Comparison of ENCODE assay signal across 9 cellular contexts in the genomic region with DNA sequence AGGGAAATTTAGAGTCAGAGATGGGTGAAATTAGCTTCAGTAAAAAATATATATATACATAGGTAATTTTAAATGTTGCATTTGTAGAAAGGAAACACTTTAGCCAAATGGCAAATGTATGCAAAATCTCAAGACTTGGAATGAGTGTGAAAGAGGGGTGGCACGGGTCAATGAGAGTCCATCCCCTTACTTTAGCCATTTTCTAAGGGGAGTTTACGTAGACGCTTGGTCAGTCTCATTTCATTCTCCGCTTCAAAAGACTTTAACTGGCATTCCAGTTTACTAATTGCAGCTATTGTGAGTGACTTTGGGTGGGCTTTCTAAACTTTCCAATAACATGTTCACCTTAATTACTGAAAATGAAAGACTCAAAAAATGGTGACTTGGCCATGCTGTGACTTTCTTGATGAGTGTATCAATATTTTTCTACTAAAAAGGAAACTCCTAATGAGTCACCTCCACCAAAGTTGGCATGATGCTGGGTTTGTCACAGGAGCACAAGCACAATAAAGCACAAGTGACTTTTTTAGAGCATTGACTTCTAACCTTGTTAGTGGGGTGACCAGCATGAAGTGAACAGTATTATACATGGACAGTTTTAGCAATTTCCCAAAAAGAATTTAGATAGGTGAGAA.
A peak's percentile ranks its signal among the peaks of the same experiment; 100 is the strongest.
DNase-seq lines count a peak whose midpoint lies in the region; ATAC-seq and TF ChIP-seq lines count a peak whose summit lies in the region.
"Had no signal": no experiment of that assay in that cellular context is flagged by ENCODE, and none has a peak within 500 bp of the region (broad histone marks: within the 10 kb centered on the region; RNA-seq: fewer than 3 reads in every experiment).

No MANE protein-coding gene starts in this region.

- no peaks in the 10 kb centered on the region for H3K9me3 Mint-ChIP-seq in activated T-cell treated with anti-CD3 and anti-CD28 coated beads, Interleukin-2, amount 50 U/mL, for 4 hours
- H3K9me3 Mint-ChIP-seq in naive thymus-derived CD8-positive, alpha-beta T cell: no peaks in the 10 kb centered on the region

- no peaks in the 10 kb centered on the region for H3K9me3 ChIP-seq in lower lobe of right lung

- no peaks in the 10 kb centered on the region for H3K4me1 ChIP-seq in lower lobe of right lung

- no peaks in the 10 kb centered on the region for H3K27me3 ChIP-seq in lower lobe of right lung (ENCODE audit: low read depth)

- POLR2A ChIA-PET in naive thymus-derived CD8-positive, alpha-beta T cell (lab: Charles Lee): interaction anchor here (0.8 kb wide), 1 partner anchor 16 kb away, joined by 3 read pairs; no protein-coding TSS in a partner anchor

- ATAC-seq in GM18498 (IDR thresholded peaks at IDR 0.05; ENCODE audit: unreplicated experiment) (peak; percentile 84), GM19025 (IDR thresholded peaks at IDR 0.05; ENCODE audit: low read depth, unreplicated experiment) (peak; percentile 75), HG02870 (IDR thresholded peaks at IDR 0.05; ENCODE audit: unreplicated experiment) (peak; percentile 91), lower lobe of right lung (no peak), HG03095 (IDR thresholded peaks at IDR 0.05; ENCODE audit: unreplicated experiment) (no peak)
- ATAC-seq in activated T-cell treated with anti-CD3 and anti-CD28 coated beads, Interleukin-2, amount 50 U/mL, for 4 hours: peak; percentile 96 to 97
- ATAC-seq in naive thymus-derived CD8-positive, alpha-beta T cell: no peak

- peaks cover 10% of the 10 kb centered on the region for H3K4me1 Mint-ChIP-seq in activated T-cell treated with anti-CD3 and anti-CD28 coated beads, Interleukin-2, amount 50 U/mL, for 4 hours (ENCODE audit: low read depth)
- H3K4me1 Mint-ChIP-seq in naive thymus-derived CD8-positive, alpha-beta T cell: no peaks in the 10 kb centered on the region

- H3K36me3 Mint-ChIP-seq in activated T-cell treated with anti-CD3 and anti-CD28 coated beads, Interleukin-2, amount 50 U/mL, for 4 hours (ENCODE audit: insufficient read depth): no peaks in the 10 kb centered on the region
- H3K36me3 Mint-ChIP-seq in naive thymus-derived CD8-positive, alpha-beta T cell: no peaks in the 10 kb centered on the region

- H3K4me3 Mint-ChIP-seq in activated T-cell treated with anti-CD3 and anti-CD28 coated beads, Interleukin-2, amount 50 U/mL, for 4 hours: no peak overlapping the region
- H3K4me3 Mint-ChIP-seq in naive thymus-derived CD8-positive, alpha-beta T cell: no peak overlapping the region

- no peak for DNase-seq in activated T-cell treated with anti-CD3 and anti-CD28 coated beads, Interleukin-2, amount 50 U/mL, for 4 hours
- no peak for DNase-seq in lower lobe of right lung
- no peak for DNase-seq in NCI-H1417 (lab: John Stamatoyannopoulos, UW)
- no peak for DNase-seq in naive thymus-derived CD8-positive, alpha-beta T cell

- TF ChIP-seq CTCF in lower lobe of right lung (IDR thresholded peaks at IDR 0.05): no peak

- intact Hi-C loops in lower lobe of right lung (cut with DNase I): no loop called here

- no peak overlapping the region for H3K4me3 ChIP-seq in lower lobe of right lung

- H3K27ac Mint-ChIP-seq in naive thymus-derived CD8-positive, alpha-beta T cell: no peak overlapping the region

- H3K36me3 ChIP-seq in lower lobe of right lung: no peaks in the 10 kb centered on the region

- H3K27me3 Mint-ChIP-seq in activated T-cell treated with anti-CD3 and anti-CD28 coated beads, Interleukin-2, amount 50 U/mL, for 4 hours (ENCODE audit: low read depth): peaks cover 2% of the 10 kb centered on the region
- H3K27me3 Mint-ChIP-seq in naive thymus-derived CD8-positive, alpha-beta T cell: peaks cover 0 to 4% (median 0%) of the 10 kb centered on the region in 5 donors

- H3K27ac ChIP-seq in lower lobe of right lung: no peak overlapping the region
- H3K27ac ChIP-seq: C4-2B had no signal

Comparison
In these comparisons a context has a peak if more than half of its experiments do, and no peak if none do; other contexts are left out.
1. ATAC-seq: peak in GM18498 (single experiment), GM19025 (single experiment), HG02870 (single experiment) and activated T-cell treated with anti-CD3 and anti-CD28 coated beads, Interleukin-2, amount 50 U/mL, for 4 hours (2 of 2); none in lower lobe of right lung (0 of 2), naive thymus-derived CD8-positive, alpha-beta T cell (0 of 2) and HG03095 (single experiment).